7 cellular contexts compared by ENCODE assay signal in genomic region chr10:80250399-80250798, GRCh38. TPM values are rescaled to one million over a fixed set of nuclear protein-coding genes. Genes with fewer than 3 reads are reported as not detected.
"Had no signal": no experiment of that assay in that cellular context is flagged by ENCODE, and none has a peak within 500 bp of the region (broad histone marks: within the 10 kb centered on the region; RNA-seq: fewer than 3 reads in every experiment).

No MANE protein-coding gene starts in this region.

RNA-seq across cellular contexts. Expression of gene MAT1A, which starts 39.1 kb away (rescaled TPM):
- total RNA-seq: activated naive CD4-positive, alpha-beta T cell treated with anti-CD3 and anti-CD28 coated beads for 36 hours; activated T-helper 2 cell treated with anti-CD3 and anti-CD28 coated beads, Interferon-gamma antibody, Interleukin-2, Interleukin-4, amounts not matched to agents 10 μg/mL and 5 μg/mL and 100 μg/mL, durations not matched to agents 14 hours and 24 hours and 36 hours; dermis microvascular lymphatic vessel endothelial cell; epithelial cell of proximal tubule; occipital lobe; right atrium auricular region had no signal
- polyA plus RNA-seq: smooth muscle cell had no signal
